Comparison of ENCODE assay signal across 8 cellular contexts in the genomic region with DNA sequence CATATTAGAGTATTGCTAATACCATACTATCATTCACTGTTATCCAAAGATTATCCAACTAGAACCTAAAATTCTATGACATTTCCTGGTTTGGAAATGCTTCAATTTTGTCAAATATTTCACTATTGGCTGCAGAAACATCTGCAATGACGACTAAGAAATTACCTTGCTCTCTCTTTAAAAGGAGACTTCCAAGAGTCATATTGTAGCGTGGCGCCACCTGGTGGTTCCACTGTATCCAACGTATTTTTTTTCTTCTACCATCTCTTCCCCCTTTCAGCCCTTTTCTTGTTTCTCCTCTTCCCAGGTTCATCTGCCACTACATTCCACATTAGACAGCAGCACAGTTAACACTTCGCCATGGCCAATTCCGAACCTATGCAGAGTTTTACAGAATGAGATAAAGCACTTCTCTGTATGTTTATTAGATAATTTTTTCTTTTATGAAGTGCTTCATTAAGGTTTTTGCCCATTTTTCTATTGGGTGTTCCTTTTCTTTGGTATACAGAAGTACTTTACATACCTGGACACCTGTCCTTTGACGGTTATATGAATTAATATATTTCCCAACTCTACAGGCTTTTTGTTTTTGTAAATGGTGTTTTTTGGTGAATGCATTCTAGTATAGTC.
DNase-seq lines count a peak whose midpoint lies in the region; ATAC-seq and TF ChIP-seq lines count a peak whose summit lies in the region.

No MANE protein-coding gene starts in this region.

- TF ChIP-seq CTCF in RWPE2 (IDR thresholded peaks at IDR 0.05; ENCODE audit: poor library complexity, severe bottlenecking) (peak; percentile 98), fibroblast of villous mesenchyme (IDR thresholded peaks at IDR 0.05; ENCODE audit: insufficient read depth, low read depth, low read length) (peak; percentile 75), omental fat pad (IDR thresholded peaks at IDR 0.05) (peak in 2 of 3 donors; percentile 31 to 73), testis (IDR thresholded peaks at IDR 0.05) (peak; percentile 65 to 87 (median 85))

- no peaks in the 10 kb centered on the region for H4K20me1 ChIP-seq in Karpas-422 (ENCODE audit: insufficient read depth, low read depth, low read length)

- peak overlapping the region; percentile 16 for H3K4me3 Mint-ChIP-seq in activated T-helper 2 cell treated with anti-CD3 and anti-CD28 coated beads, Interferon-gamma antibody, Interleukin-2, Interleukin-4, amounts not matched to agents 10 μg/mL and 5 μg/mL and 100 μg/mL, durations not matched to agents 14 hours and 24 hours and 36 hours (ENCODE audit: low read depth)

- ATAC-seq in GM21528 (IDR thresholded peaks at IDR 0.05; ENCODE audit: low FRiP score, unreplicated experiment) = peak; percentile 47
- peak; percentile 62; the same call in 2 of the 3 replicates for ATAC-seq in RWPE2 (ENCODE audit: low read depth)
- no peak for ATAC-seq in omental fat pad (ENCODE audit: low FRiP score)

- H3K4me1 ChIP-seq in Karpas-422 (ENCODE audit: low read length) (peaks cover 22% of the 10 kb centered on the region), RWPE2 (ENCODE audit: insufficient read depth, poor library complexity, severe bottlenecking) (no peaks in the 10 kb centered on the region), testis (no peaks in the 10 kb centered on the region)

- no peaks in the 10 kb centered on the region for H3K9me3 Mint-ChIP-seq in activated T-helper 2 cell treated with anti-CD3 and anti-CD28 coated beads, Interferon-gamma antibody, Interleukin-2, Interleukin-4, amounts not matched to agents 10 μg/mL and 5 μg/mL and 100 μg/mL, durations not matched to agents 14 hours and 24 hours and 36 hours

- TF ChIP-seq POLR2A in testis (IDR thresholded peaks at IDR 0.05) = no peak

- intact Hi-C loops in activated T-helper 2 cell treated with anti-CD3 and anti-CD28 coated beads, Interferon-gamma antibody, Interleukin-2, Interleukin-4, amounts not matched to agents 10 μg/mL and 5 μg/mL and 100 μg/mL, durations not matched to agents 14 hours and 24 hours and 36 hours (cut with micrococcal nuclease) = loop anchor here (1.0 to 10.0 kb wide), 3 partner anchors 253 to 545 kb away; no protein-coding TSS in a partner anchor
- intact Hi-C loops in testis (cut with DNase I; ENCODE audit: low total_unique reads) = no loop called here

- H3K4me3 ChIP-seq in Karpas-422 (ENCODE audit: low read length) = peak overlapping the region; percentile 42
- H3K4me3 ChIP-seq in RWPE2 (ENCODE audit: severe bottlenecking) = no peak overlapping the region
- H3K4me3 ChIP-seq in fibroblast of villous mesenchyme (ENCODE audit: low read depth, low read length) = no peak overlapping the region
- H3K4me3 ChIP-seq in testis = no peak overlapping the region

- peak overlapping the region; percentile 81 for H3K27ac ChIP-seq in Karpas-422 (ENCODE audit: low read length)
- H3K27ac ChIP-seq in RWPE2 (ENCODE audit: poor library complexity, severe bottlenecking) = no peak overlapping the region
- H3K27ac ChIP-seq in testis = no peak overlapping the region

- peak overlapping the region; percentile 29 for H3K9ac ChIP-seq in Karpas-422 (ENCODE audit: low read length)

- peaks cover 46% of the 10 kb centered on the region for H3K36me3 Mint-ChIP-seq in activated T-helper 2 cell treated with anti-CD3 and anti-CD28 coated beads, Interferon-gamma antibody, Interleukin-2, Interleukin-4, amounts not matched to agents 10 μg/mL and 5 μg/mL and 100 μg/mL, durations not matched to agents 14 hours and 24 hours and 36 hours (ENCODE audit: low read depth)

- WGBS in testis, 2 donors = 26 to 28% methylated on average over 7 of the region's 7 CpGs

- DNase-seq in DMS 273 treated with DMSO at 0.1 percent for 48 hours (lab: John Stamatoyannopoulos, UW) (peak; percentile 41), Karpas-422 (peak; percentile 89), RWPE2 (ENCODE audit: low spot score) (no peak), fibroblast of villous mesenchyme (ENCODE audit: low read depth) (peak; percentile 79), omental fat pad (ENCODE audit: low spot score) (peak; percentile 70), testis (peak; percentile 89)
- DNase-seq in activated T-helper 2 cell treated with anti-CD3 and anti-CD28 coated beads, Interferon-gamma antibody, Interleukin-2, Interleukin-4, amounts not matched to agents 10 μg/mL and 5 μg/mL and 100 μg/mL, durations not matched to agents 14 hours and 24 hours and 36 hours (ENCODE audit: low spot score) = peak; percentile 66

- H3K27me3 ChIP-seq in Karpas-422 (ENCODE audit: low read length) (no peaks in the 10 kb centered on the region), RWPE2 (ENCODE audit: insufficient read depth, poor library complexity, severe bottlenecking) (no peaks in the 10 kb centered on the region), testis (no peaks in the 10 kb centered on the region)

- no peaks in the 10 kb centered on the region for H3K27me3 Mint-ChIP-seq in activated T-helper 2 cell treated with anti-CD3 and anti-CD28 coated beads, Interferon-gamma antibody, Interleukin-2, Interleukin-4, amounts not matched to agents 10 μg/mL and 5 μg/mL and 100 μg/mL, durations not matched to agents 14 hours and 24 hours and 36 hours (ENCODE audit: low read depth)

- H3K79me2 ChIP-seq in Karpas-422 (ENCODE audit: low read length) = peaks cover 10% of the 10 kb centered on the region

- H3K4me1 Mint-ChIP-seq in activated T-helper 2 cell treated with anti-CD3 and anti-CD28 coated beads, Interferon-gamma antibody, Interleukin-2, Interleukin-4, amounts not matched to agents 10 μg/mL and 5 μg/mL and 100 μg/mL, durations not matched to agents 14 hours and 24 hours and 36 hours (ENCODE audit: low read depth) = peaks cover 32% of the 10 kb centered on the region

- peak overlapping the region; percentile 56 for H3K27ac Mint-ChIP-seq in activated T-helper 2 cell treated with anti-CD3 and anti-CD28 coated beads, Interferon-gamma antibody, Interleukin-2, Interleukin-4, amounts not matched to agents 10 μg/mL and 5 μg/mL and 100 μg/mL, durations not matched to agents 14 hours and 24 hours and 36 hours

- H3K36me3 ChIP-seq in Karpas-422 (ENCODE audit: insufficient read depth, low read length) = peaks cover 19% of the 10 kb centered on the region
- peaks cover 17% of the 10 kb centered on the region for H3K36me3 ChIP-seq in RWPE2 (ENCODE audit: low read depth)
- no peaks in the 10 kb centered on the region for H3K36me3 ChIP-seq in testis (ENCODE audit: low read depth, missing control alignments)

- H3K4me2 ChIP-seq in Karpas-422 (ENCODE audit: low read depth, low read length, poor library complexity, severe bottlenecking) = peak overlapping the region; percentile 79

- H3K9me3 ChIP-seq in Karpas-422 (ENCODE audit: low read length) = no peaks in the 10 kb centered on the region
- H3K9me3 ChIP-seq in RWPE2 (ENCODE audit: severe bottlenecking) = no peaks in the 10 kb centered on the region
- H3K9me3 ChIP-seq in testis = no peaks in the 10 kb centered on the region

- H3K9me2 ChIP-seq in Karpas-422 (replicated peaks; ENCODE audit: insufficient read depth, low read length) = no peaks in the 10 kb centered on the region

- no peak overlapping the region for H2AFZ ChIP-seq in Karpas-422 (ENCODE audit: low read length)
